Comparison of ENCODE assay signal across 16 cellular contexts in the genomic region with DNA sequence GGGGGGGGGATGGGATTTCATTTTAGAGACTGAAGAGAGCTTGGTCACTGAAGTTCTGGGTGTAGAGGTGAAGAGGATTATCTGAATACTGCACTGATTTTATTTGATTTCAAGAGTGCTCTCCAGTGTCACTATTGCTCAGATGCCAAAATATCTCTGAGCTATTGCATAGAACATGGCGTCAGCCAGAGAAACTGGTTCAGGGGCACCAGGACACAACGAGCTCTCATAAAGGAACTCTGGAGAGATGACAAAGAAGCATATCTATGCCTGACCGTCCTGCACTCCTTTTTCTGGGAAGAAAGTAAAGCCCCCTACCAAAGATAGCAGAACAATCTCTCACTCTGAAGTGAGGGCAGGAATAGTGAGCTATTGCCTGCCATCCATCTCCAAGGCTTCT. TPM values are rescaled to one million over a fixed set of nuclear protein-coding genes. Genes with fewer than 3 reads are reported as not detected.
A peak's percentile ranks its signal among the peaks of the same experiment; 100 is the strongest.
DNase-seq lines count a peak whose midpoint lies in the region; ATAC-seq and TF ChIP-seq lines count a peak whose summit lies in the region.
"Had no signal": no experiment of that assay in that cellular context is flagged by ENCODE, and none has a peak within 500 bp of the region (broad histone marks: within the 10 kb centered on the region; RNA-seq: fewer than 3 reads in every experiment).

No MANE protein-coding gene starts in this region.

- no peaks in the 10 kb centered on the region for H3K27me3 ChIP-seq in GM23338 (ENCODE audit: insufficient read depth)
- no peaks in the 10 kb centered on the region for H3K27me3 ChIP-seq in iPS-15b (ENCODE audit: control insufficient read depth, insufficient read depth, low read length)
- no peaks in the 10 kb centered on the region for H3K27me3 ChIP-seq in rectal smooth muscle tissue (ENCODE audit: control insufficient read depth, insufficient read depth, low read length)
- H3K27me3 ChIP-seq: MG63 had no signal

- DNase-seq in GM23338 (ENCODE audit: low spot score) (no peak), caudate nucleus (lab: John Stamatoyannopoulos, UW) (peak in 1 of 61 donors; percentile 28), amygdala (lab: John Stamatoyannopoulos, UW) (no peak), kidney tubule cell (ENCODE audit: low spot score) (no peak), NCI-H510A treated with DMSO at 0.1 percent for 48 hours (lab: John Stamatoyannopoulos, UW) (no peak)
- DNase-seq: activated naive CD4-positive, alpha-beta T cell treated with anti-CD3 and anti-CD28 coated beads for 36 hours; GF-D8; hippocampal formation; MG63; NCI-H2171 treated with DMSO at 0.1 percent for 48 hours had no signal

- H3K36me3 Mint-ChIP-seq in GM23338 (ENCODE audit: low read depth): peaks cover 28% of the 10 kb centered on the region

- no peaks in the 10 kb centered on the region for H3F3A ChIP-seq in GM23338 (replicated peaks; ENCODE audit: low read depth)

- no peaks in the 10 kb centered on the region for H3K9me2 ChIP-seq in GM23338 (ENCODE audit: insufficient read depth)

- no peak overlapping the region for H3K4me3 Mint-ChIP-seq in GM23338
- H3K4me3 Mint-ChIP-seq: activated CD8-positive, alpha-beta T cell treated with anti-CD3 and anti-CD28 coated beads, Interleukin-2, amount 10 ng/mL, durations not matched to agents 7 days and 5 days; activated naive CD4-positive, alpha-beta T cell treated with anti-CD3 and anti-CD28 coated beads for 36 hours had no signal

- peaks cover 3% of the 10 kb centered on the region; the same call in 1 of the 2 replicates for H4K20me1 ChIP-seq in GM23338 (replicated peaks; ENCODE audit: insufficient read depth)
- H4K20me1 ChIP-seq: BLaER1 treated with 17β-estradiol and CSF1 and Interleukin-3, amounts not matched to agents 10 nM and 100 nM had no signal

- H3K27ac ChIP-seq in GM23338 (ENCODE audit: low read depth) (no peak overlapping the region), caudate nucleus (ENCODE audit: low read depth, low read length) (peak overlapping the region; percentile 55), rectal smooth muscle tissue (ENCODE audit: low read depth, low read length) (no peak overlapping the region)

- H3K27ac Mint-ChIP-seq in GM23338: 0 out of 2 replicates have a peak overlapping the region, but pooled peaks have one; percentile 23
- H3K27ac Mint-ChIP-seq: activated CD8-positive, alpha-beta T cell treated with anti-CD3 and anti-CD28 coated beads, Interleukin-2, amount 10 ng/mL, durations not matched to agents 7 days and 5 days; activated naive CD4-positive, alpha-beta T cell treated with anti-CD3 and anti-CD28 coated beads for 36 hours had no signal

- peak overlapping the region; percentile 1 for H3K9ac ChIP-seq in iPS-15b (ENCODE audit: low read depth, low read length)
- H3K9ac ChIP-seq in rectal smooth muscle tissue (ENCODE audit: low read length): no peak overlapping the region
- H3K9ac ChIP-seq: BLaER1 treated with 17β-estradiol and CSF1 and Interleukin-3, amounts not matched to agents 10 nM and 100 nM had no signal

- H3K4me2 ChIP-seq in GM23338: peak overlapping the region; percentile 84

- peaks cover 39% of the 10 kb centered on the region for H3K4me1 Mint-ChIP-seq in GM23338

- H3K79me2 ChIP-seq in GM23338 (replicated peaks; ENCODE audit: insufficient read depth): peaks cover 61% of the 10 kb centered on the region

- H3K9me3 Mint-ChIP-seq in GM23338: no peaks in the 10 kb centered on the region
- H3K9me3 Mint-ChIP-seq: activated naive CD4-positive, alpha-beta T cell treated with anti-CD3 and anti-CD28 coated beads for 36 hours had no signal

- H3K9me3 ChIP-seq in iPS-15b (ENCODE audit: control insufficient read depth, insufficient read depth, low read length): no peaks in the 10 kb centered on the region
- H3K9me3 ChIP-seq: MG63 had no signal

- no peaks in the 10 kb centered on the region for H3K36me3 ChIP-seq in GM23338 (ENCODE audit: insufficient read depth)
- no peaks in the 10 kb centered on the region for H3K36me3 ChIP-seq in iPS-15b (ENCODE audit: control insufficient read depth, insufficient read depth, low read length)
- H3K36me3 ChIP-seq in rectal smooth muscle tissue (ENCODE audit: control insufficient read depth, insufficient read depth, low read length): no peaks in the 10 kb centered on the region
- H3K36me3 ChIP-seq: BLaER1 treated with 17β-estradiol and CSF1 and Interleukin-3, amounts not matched to agents 10 nM and 100 nM; MG63 had no signal

- H3K4me3 ChIP-seq in GM23338 (peak overlapping the region; percentile 68), iPS-15b (ENCODE audit: low read depth, low read length) (peak overlapping the region; percentile 66), rectal smooth muscle tissue (ENCODE audit: low read length) (peak overlapping the region; percentile 36)
- H3K4me3 ChIP-seq: MG63 had no signal

- no peaks in the 10 kb centered on the region for H3K27me3 Mint-ChIP-seq in GM23338 (ENCODE audit: insufficient read depth, low read depth, poor library complexity)

- H3K4me1 ChIP-seq in GM23338 (ENCODE audit: insufficient read depth) (peaks cover 28% of the 10 kb centered on the region), iPS-15b (ENCODE audit: control insufficient read depth, insufficient read depth, low read length) (peaks cover 6% of the 10 kb centered on the region), rectal smooth muscle tissue (ENCODE audit: control insufficient read depth, insufficient read depth, low read length) (peaks cover 3% of the 10 kb centered on the region)

- ATAC-seq in GM23338 (no peak), GM18498 (IDR thresholded peaks at IDR 0.05; ENCODE audit: unreplicated experiment) (no peak)
- ATAC-seq: activated CD8-positive, alpha-beta T cell treated with anti-CD3 and anti-CD28 coated beads, Interleukin-2, amount 10 ng/mL, durations not matched to agents 7 days and 5 days had no signal

- no peak for TF ChIP-seq CTCF in GM23338 (conservative IDR thresholded peaks at IDR 0.05; ENCODE audit: low read depth in 2 of 2)

- no peak overlapping the region for H2AFZ ChIP-seq in GM23338

TF ChIP-seq in GM23338, 12 proteins besides CTCF, POLR2A, EP300 and RAD21 (continues in another document):
- TF ChIP-seq ZNF114 (CRISPR knock-in tag; IDR thresholded peaks at IDR 0.05) (no peak), JUNB (IDR thresholded peaks at IDR 0.05; ENCODE audit: unreplicated experiment) (no peak), STAT1 (IDR thresholded peaks at IDR 0.05; ENCODE audit: unreplicated experiment) (no peak), CREB1 (CRISPR knock-in tag; IDR thresholded peaks at IDR 0.05; ENCODE audit: low read depth) (no peak), POLR2AphosphoS5 (IDR thresholded peaks at IDR 0.05; ENCODE audit: low read depth) (no peak), EZH2phosphoT487 (IDR thresholded peaks at IDR 0.05; ENCODE audit: unreplicated experiment) (no peak), ZNF331 (CRISPR knock-in tag; IDR thresholded peaks at IDR 0.05; ENCODE audit: low read depth) (no peak)
- TF ChIP-seq, protein P1, sequence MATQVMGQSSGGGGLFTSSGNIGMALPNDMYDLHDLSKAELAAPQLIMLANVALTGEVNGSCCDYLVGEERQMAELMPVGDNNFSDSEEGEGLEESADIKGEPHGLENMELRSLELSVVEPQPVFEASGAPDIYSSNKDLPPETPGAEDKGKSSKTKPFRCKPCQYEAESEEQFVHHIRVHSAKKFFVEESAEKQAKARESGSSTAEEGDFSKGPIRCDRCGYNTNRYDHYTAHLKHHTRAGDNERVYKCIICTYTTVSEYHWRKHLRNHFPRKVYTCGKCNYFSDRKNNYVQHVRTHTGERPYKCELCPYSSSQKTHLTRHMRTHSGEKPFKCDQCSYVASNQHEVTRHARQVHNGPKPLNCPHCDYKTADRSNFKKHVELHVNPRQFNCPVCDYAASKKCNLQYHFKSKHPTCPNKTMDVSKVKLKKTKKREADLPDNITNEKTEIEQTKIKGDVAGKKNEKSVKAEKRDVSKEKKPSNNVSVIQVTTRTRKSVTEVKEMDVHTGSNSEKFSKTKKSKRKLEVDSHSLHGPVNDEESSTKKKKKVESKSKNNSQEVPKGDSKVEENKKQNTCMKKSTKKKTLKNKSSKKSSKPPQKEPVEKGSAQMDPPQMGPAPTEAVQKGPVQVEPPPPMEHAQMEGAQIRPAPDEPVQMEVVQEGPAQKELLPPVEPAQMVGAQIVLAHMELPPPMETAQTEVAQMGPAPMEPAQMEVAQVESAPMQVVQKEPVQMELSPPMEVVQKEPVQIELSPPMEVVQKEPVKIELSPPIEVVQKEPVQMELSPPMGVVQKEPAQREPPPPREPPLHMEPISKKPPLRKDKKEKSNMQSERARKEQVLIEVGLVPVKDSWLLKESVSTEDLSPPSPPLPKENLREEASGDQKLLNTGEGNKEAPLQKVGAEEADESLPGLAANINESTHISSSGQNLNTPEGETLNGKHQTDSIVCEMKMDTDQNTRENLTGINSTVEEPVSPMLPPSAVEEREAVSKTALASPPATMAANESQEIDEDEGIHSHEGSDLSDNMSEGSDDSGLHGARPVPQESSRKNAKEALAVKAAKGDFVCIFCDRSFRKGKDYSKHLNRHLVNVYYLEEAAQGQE (IDR thresholded peaks at IDR 0.05; ENCODE audit: unreplicated experiment): no peak

RNA-seq across cellular contexts. Expression of a gene that starts 2.0 kb away (rescaled TPM):
- total RNA-seq in GM23338 (2014; rRNA removed; shearing (Covaris generic)): 105 and 117 TPM in 2 replicates
- polyA plus RNA-seq in GM23338 (2016; fragmentation: Nextera tagmentation; extraction: Ambion mirVana): 122 and 124 TPM in 2 replicates

RNA-seq across cellular contexts. Expression of a gene that starts 56.3 kb away (rescaled TPM):
- total RNA-seq in GM23338 (2014; rRNA removed; shearing (Covaris generic)): not detected in 2 replicates
- 0.68 TPM in 1 of 2 replicates, not detected in the other for polyA plus RNA-seq in GM23338 (2016; fragmentation: Nextera tagmentation; extraction: Ambion mirVana)
- total RNA-seq: activated CD8-positive, alpha-beta T cell treated with anti-CD3 and anti-CD28 coated beads, Interleukin-2, amount 10 ng/mL, durations not matched to agents 7 days and 5 days; activated naive CD4-positive, alpha-beta T cell treated with anti-CD3 and anti-CD28 coated beads for 36 hours; dermis microvascular lymphatic vessel endothelial cell had no signal
